Comparison of ENCODE assay signal across 18 cellular contexts in genomic region chr7:122847871-122848473, GRCh38. TPM values are rescaled to one million over a fixed set of nuclear protein-coding genes. Genes with fewer than 3 reads are reported as not detected.
DNase-seq lines count a peak whose midpoint lies in the region; ATAC-seq and TF ChIP-seq lines count a peak whose summit lies in the region.
"Had no signal": no experiment of that assay in that cellular context is flagged by ENCODE, and none has a peak within 500 bp of the region (broad histone marks: within the 10 kb centered on the region; RNA-seq: fewer than 3 reads in every experiment).

No MANE protein-coding gene starts in this region.

- no peak for TF ChIP-seq CTCF in heart left ventricle (IDR thresholded peaks at IDR 0.05)
- no peak for TF ChIP-seq CTCF in lower lobe of right lung (IDR thresholded peaks at IDR 0.05)
- TF ChIP-seq CTCF in adrenal gland (IDR thresholded peaks at IDR 0.05), result no peak

- H3K27me3 ChIP-seq in heart left ventricle, result no peaks in the 10 kb centered on the region
- H3K27me3 ChIP-seq in lower lobe of right lung (ENCODE audit: low read depth), result no peaks in the 10 kb centered on the region
- no peaks in the 10 kb centered on the region for H3K27me3 ChIP-seq in adrenal gland

- no peak overlapping the region for H3K4me3 ChIP-seq in heart left ventricle
- H3K4me3 ChIP-seq in lower lobe of right lung, result no peak overlapping the region
- no peak overlapping the region for H3K4me3 ChIP-seq in adrenal gland
- H3K4me3 ChIP-seq: A549 had no signal

- H3K27ac ChIP-seq in heart left ventricle (peak overlapping the region in 10 of 12 donors; percentile 50 to 80 (median 60)), lower lobe of right lung (peak overlapping the region; percentile 14), adrenal gland (peak overlapping the region in 1 of 5 donors; percentile 6)
- H3K27ac ChIP-seq: A549 had no signal

- 54 to 61% (median 57%) methylated on average over 3 of the region's 3 CpGs for WGBS in heart left ventricle, 4 donors
- 75 to 87% (median 84%) methylated on average over 3 of the region's 3 CpGs for WGBS in adrenal gland, 4 donors

- H3K36me3 ChIP-seq in heart left ventricle (no peaks in the 10 kb centered on the region), lower lobe of right lung (no peaks in the 10 kb centered on the region), adrenal gland (replicated peaks in 1 of 2) (no peaks in the 10 kb centered on the region)

- TF ChIP-seq POLR2A in heart left ventricle (IDR thresholded peaks at IDR 0.05), result no peak
- no peak for TF ChIP-seq POLR2A in adrenal gland (IDR thresholded peaks at IDR 0.05)

- H3K4me1 ChIP-seq in heart left ventricle (peaks cover 0 to 24% (median 6%) of the 10 kb centered on the region in 12 donors), lower lobe of right lung (peaks cover 20% of the 10 kb centered on the region), adrenal gland (replicated peaks in 1 of 2) (peaks cover 0 to 15% of the 10 kb centered on the region in 2 donors)
- H3K4me1 ChIP-seq: A549 had no signal

- ATAC-seq in heart left ventricle, result peak; percentile 72 to 91 (median 80)
- peak; percentile 66 for ATAC-seq in left ventricle myocardium superior
- no peak for ATAC-seq in lower lobe of right lung
- ATAC-seq in HG03342 (IDR thresholded peaks at IDR 0.05; ENCODE audit: unreplicated experiment), result no peak
- no peak for ATAC-seq in HG02884 (IDR thresholded peaks at IDR 0.05; ENCODE audit: unreplicated experiment)
- ATAC-seq: A549, Panc1 had no signal

- intact Hi-C loops in heart left ventricle (cut with DNase I) (loop anchor here in 1 of 10 donors (5.0 kb wide), 1 partner anchor 46 kb away; no protein-coding TSS in a partner anchor), cardiac septum (cut with DNase I) (no loop called here), left ventricle myocardium superior (cut with micrococcal nuclease) (no loop called here), lower lobe of right lung (cut with DNase I) (no loop called here), adrenal gland (cut with DNase I) (no loop called here)

- H3K9me3 ChIP-seq in heart left ventricle (no peaks in the 10 kb centered on the region), lower lobe of right lung (no peaks in the 10 kb centered on the region), adrenal gland (replicated peaks in 1 of 3) (no peaks in the 10 kb centered on the region)
- H3K9me3 ChIP-seq: A549 had no signal

- DNase-seq in heart left ventricle, result peak in 2 of 5 donors; percentile 20 to 29
- DNase-seq in cardiac septum (ENCODE audit: low spot score), result no peak
- DNase-seq in left ventricle myocardium superior, result no peak
- DNase-seq in lower lobe of right lung, result no peak
- DNase-seq in adrenal gland, result no peak
- DNase-seq in activated CD4-positive, CD25-positive, alpha-beta regulatory T cell treated with anti-CD3 and anti-CD28 coated beads, Interleukin-2, amount 50 U/mL, for 72 hours, result no peak
- DNase-seq: AML-193, Calu3, DMS79, KG1, NCI-H1092, NCI-H1694, NCI-H446, SHP77 had no signal

RNA-seq across cellular contexts. Expression of gene CADPS2, which starts 38.3 kb away (rescaled TPM):
- 10 to 100 TPM in 5 of 9 donors, 1 to 10 TPM in 4; 6.5 to 29.0 (median 10.3) TPM for total RNA-seq in heart left ventricle
- polyA plus RNA-seq in heart left ventricle, result 10 to 100 TPM in 1 of 2 donors, 1 to 10 TPM in 1; 6.8 to 18.9 TPM
- total RNA-seq in cardiac septum, result 6.3 TPM
- total RNA-seq in left ventricle myocardium superior, result 29.1 TPM
- 41.1 TPM for total RNA-seq in lower lobe of right lung
- 10 to 100 TPM; 31.2 to 57.0 (median 39.4) TPM for total RNA-seq in adrenal gland
- 10 to 100 TPM; 14.6 to 47.0 (median 14.7) TPM for polyA plus RNA-seq in adrenal gland

Comparison
In these comparisons a context has a peak if more than half of its experiments do, and no peak if none do; other contexts are left out.
1. ATAC-seq: peak in heart left ventricle (4 of 4) and left ventricle myocardium superior (single experiment); none in lower lobe of right lung (0 of 2), HG03342 (single experiment) and HG02884 (single experiment).